In the genomic region with DNA sequence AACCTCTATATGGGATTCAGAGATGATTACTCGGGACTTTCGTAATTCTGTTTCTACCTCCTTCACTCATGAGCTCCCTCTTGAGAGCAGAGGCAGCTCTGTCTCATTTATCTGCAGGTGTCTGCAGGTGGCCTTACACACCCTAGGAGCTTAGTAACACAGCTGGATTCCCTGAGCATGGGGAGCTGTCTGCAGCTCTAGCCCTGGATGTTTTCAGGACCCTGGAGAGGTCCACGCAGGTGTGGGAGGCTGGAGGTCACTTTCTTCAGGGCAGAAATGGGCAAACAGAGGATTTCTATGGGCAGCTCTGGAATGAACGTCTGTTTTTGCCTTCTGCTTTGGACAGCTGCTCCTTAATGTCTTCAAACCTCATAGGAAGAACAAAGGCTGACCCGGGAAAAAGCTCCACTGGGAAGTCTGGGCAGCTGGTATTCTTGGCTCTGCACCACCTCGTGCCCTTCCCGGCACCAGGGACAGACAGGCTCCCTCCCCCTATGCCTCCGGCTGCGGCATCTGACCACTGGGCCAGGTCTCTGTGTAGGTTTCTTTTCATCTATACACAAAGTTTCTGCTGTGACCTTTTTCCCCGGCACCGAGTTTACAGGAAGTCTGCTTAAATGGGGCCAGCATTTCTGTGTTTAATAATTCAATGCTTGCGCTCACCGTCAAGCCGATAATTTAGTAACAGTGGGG, we compare ENCODE assay signal across 1 cellular context.
TF ChIP-seq lines count a peak whose summit lies in the region.

No MANE protein-coding gene starts in this region.

TF ChIP-seq in HepG2, 621 proteins besides CTCF, POLR2A, EP300 and RAD21 (continued from another document):
- TF ChIP-seq, protein P1, sequence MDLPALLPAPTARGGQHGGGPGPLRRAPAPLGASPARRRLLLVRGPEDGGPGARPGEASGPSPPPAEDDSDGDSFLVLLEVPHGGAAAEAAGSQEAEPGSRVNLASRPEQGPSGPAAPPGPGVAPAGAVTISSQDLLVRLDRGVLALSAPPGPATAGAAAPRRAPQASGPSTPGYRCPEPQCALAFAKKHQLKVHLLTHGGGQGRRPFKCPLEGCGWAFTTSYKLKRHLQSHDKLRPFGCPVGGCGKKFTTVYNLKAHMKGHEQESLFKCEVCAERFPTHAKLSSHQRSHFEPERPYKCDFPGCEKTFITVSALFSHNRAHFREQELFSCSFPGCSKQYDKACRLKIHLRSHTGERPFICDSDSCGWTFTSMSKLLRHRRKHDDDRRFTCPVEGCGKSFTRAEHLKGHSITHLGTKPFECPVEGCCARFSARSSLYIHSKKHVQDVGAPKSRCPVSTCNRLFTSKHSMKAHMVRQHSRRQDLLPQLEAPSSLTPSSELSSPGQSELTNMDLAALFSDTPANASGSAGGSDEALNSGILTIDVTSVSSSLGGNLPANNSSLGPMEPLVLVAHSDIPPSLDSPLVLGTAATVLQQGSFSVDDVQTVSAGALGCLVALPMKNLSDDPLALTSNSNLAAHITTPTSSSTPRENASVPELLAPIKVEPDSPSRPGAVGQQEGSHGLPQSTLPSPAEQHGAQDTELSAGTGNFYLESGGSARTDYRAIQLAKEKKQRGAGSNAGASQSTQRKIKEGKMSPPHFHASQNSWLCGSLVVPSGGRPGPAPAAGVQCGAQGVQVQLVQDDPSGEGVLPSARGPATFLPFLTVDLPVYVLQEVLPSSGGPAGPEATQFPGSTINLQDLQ (CRISPR knock-in tag; IDR thresholded peaks at IDR 0.05): no peak
- no peak for TF ChIP-seq ASH2L (IDR thresholded peaks at IDR 0.05; ENCODE audit: insufficient read length, low read depth, low read length)
- TF ChIP-seq, protein P2, sequence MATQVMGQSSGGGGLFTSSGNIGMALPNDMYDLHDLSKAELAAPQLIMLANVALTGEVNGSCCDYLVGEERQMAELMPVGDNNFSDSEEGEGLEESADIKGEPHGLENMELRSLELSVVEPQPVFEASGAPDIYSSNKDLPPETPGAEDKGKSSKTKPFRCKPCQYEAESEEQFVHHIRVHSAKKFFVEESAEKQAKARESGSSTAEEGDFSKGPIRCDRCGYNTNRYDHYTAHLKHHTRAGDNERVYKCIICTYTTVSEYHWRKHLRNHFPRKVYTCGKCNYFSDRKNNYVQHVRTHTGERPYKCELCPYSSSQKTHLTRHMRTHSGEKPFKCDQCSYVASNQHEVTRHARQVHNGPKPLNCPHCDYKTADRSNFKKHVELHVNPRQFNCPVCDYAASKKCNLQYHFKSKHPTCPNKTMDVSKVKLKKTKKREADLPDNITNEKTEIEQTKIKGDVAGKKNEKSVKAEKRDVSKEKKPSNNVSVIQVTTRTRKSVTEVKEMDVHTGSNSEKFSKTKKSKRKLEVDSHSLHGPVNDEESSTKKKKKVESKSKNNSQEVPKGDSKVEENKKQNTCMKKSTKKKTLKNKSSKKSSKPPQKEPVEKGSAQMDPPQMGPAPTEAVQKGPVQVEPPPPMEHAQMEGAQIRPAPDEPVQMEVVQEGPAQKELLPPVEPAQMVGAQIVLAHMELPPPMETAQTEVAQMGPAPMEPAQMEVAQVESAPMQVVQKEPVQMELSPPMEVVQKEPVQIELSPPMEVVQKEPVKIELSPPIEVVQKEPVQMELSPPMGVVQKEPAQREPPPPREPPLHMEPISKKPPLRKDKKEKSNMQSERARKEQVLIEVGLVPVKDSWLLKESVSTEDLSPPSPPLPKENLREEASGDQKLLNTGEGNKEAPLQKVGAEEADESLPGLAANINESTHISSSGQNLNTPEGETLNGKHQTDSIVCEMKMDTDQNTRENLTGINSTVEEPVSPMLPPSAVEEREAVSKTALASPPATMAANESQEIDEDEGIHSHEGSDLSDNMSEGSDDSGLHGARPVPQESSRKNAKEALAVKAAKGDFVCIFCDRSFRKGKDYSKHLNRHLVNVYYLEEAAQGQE (IDR thresholded peaks at IDR 0.05; ENCODE audit: borderline replicate concordance in 1 of 2, low read depth in 1 of 2, low read length in 2 of 2): peak; percentile 67 to 93
TF ChIP-seq in HepG2: peak in this region for 2.
